8 cellular contexts compared by ENCODE assay signal in genomic region chr20:62652051-62652893, GRCh38. TPM values are rescaled to one million over a fixed set of nuclear protein-coding genes. Genes with fewer than 3 reads are reported as not detected.
A peak's percentile ranks its signal among the peaks of the same experiment; 100 is the strongest.
DNase-seq lines count a peak whose midpoint lies in the region; ATAC-seq, FAIRE-seq and TF ChIP-seq lines count a peak whose summit lies in the region.

No MANE protein-coding gene starts in this region.

- CTCF ChIA-PET in activated CD4-positive, alpha-beta T cell treated with anti-CD3 and anti-CD28 coated beads for 36 hours (lab: Charles Lee) = interaction anchor here (0.6 to 2.0 kb wide), 6 partner anchors 9 to 691 kb away, joined by 3 to 11 read pairs (median 3); no protein-coding TSS in a partner anchor
- CTCF ChIA-PET in HepG2 (lab: Yijun Ruan, JAX; ENCODE audit: low intra/inter-chr PET ratio, low total read pairs) = no interaction called here

- FAIRE-seq in HTR-8/SVneo (lab: Jason Lieb, UNC) = peak; percentile 99
- peak; percentile 97 for FAIRE-seq in HepG2 (lab: Jason Lieb, UNC)

- peaks cover 33% of the 10 kb centered on the region for H3K4me1 ChIP-seq in HepG2 (ENCODE audit: insufficient read depth, low read length)

- H3K36me3 Mint-ChIP-seq in activated CD4-positive, alpha-beta T cell treated with anti-CD3 and anti-CD28 coated beads for 36 hours (ENCODE audit: low read depth) = peaks cover 15% of the 10 kb centered on the region

- H3K36me3 ChIP-seq in HepG2 (replicated peaks in 1 of 2; ENCODE audit: control insufficient read depth in 1 of 2, insufficient read depth in 2 of 2, low read length in 2 of 2) = peaks cover 6 to 52% of the 10 kb centered on the region in 2 experiments; a peak in 4 of 5 replicates

- H3K27ac ChIP-seq in coronary artery (peak overlapping the region; percentile 80 to 89), HepG2 (ENCODE audit: extremely low read length, insufficient read depth, low read length) (peak overlapping the region; percentile 78)

- H3K27me3 Mint-ChIP-seq in activated CD4-positive, alpha-beta T cell treated with anti-CD3 and anti-CD28 coated beads for 36 hours = no peaks in the 10 kb centered on the region

- H3K9ac ChIP-seq in HepG2 (ENCODE audit: insufficient read depth, low read depth, low read length) = peak overlapping the region; percentile 74

- 33% methylated on average over 40 of the region's 43 CpGs for WGBS in HepG2 (ENCODE audit: low lambda C conversion rate)

- TSS peak; percentile 39 for BruUV-seq in HepG2 (replicated peaks; lab: Mats Ljungman, UMichigan)

- no peaks in the 10 kb centered on the region for H3K27me3 ChIP-seq in HepG2 (ENCODE audit: control insufficient read depth in 1 of 2, insufficient read depth in 2 of 2, low read length in 2 of 2)

- H4K20me1 ChIP-seq in HepG2 (ENCODE audit: insufficient read depth, low read length) = no peaks in the 10 kb centered on the region

- ATAC-seq in GM21390 (IDR thresholded peaks at IDR 0.05; ENCODE audit: unreplicated experiment) (peak; percentile 41), HepG2 (peak; percentile 70)
- peak; percentile 81 for ATAC-seq in activated CD4-positive, alpha-beta T cell treated with anti-CD3 and anti-CD28 coated beads for 36 hours

- H3K4me3 ChIP-seq in coronary artery = peak overlapping the region; percentile 54
- H3K4me3 ChIP-seq in HepG2 (replicated peaks in 1 of 3; ENCODE audit: insufficient read depth in 1 of 3, low read depth in 2 of 3, low read length in 3 of 3) = peak overlapping the region; percentile 2 to 44 (median 17); a peak in 5 of 6 replicates

- no peaks in the 10 kb centered on the region for H3K9me3 Mint-ChIP-seq in activated CD4-positive, alpha-beta T cell treated with anti-CD3 and anti-CD28 coated beads for 36 hours (ENCODE audit: low read depth)

- H3K27ac Mint-ChIP-seq in activated CD4-positive, alpha-beta T cell treated with anti-CD3 and anti-CD28 coated beads for 36 hours = peak overlapping the region; percentile 61

- peaks cover 60% of the 10 kb centered on the region for H3K79me2 ChIP-seq in HepG2 (ENCODE audit: insufficient read depth, low read length)

- DNase-seq in Caki2 (ENCODE audit: low read depth) (peak; percentile 99), HTR-8/SVneo (ENCODE audit: insufficient read length, low spot score) (peak; percentile 95), coronary artery (ENCODE audit: low spot score) (peak; percentile 96), HepG2 (ENCODE audit: low spot score) (peak; percentile 90), NCI-H1092 (lab: John Stamatoyannopoulos, UW) (no peak)
- DNase-seq in activated CD4-positive, alpha-beta T cell treated with anti-CD3 and anti-CD28 coated beads for 36 hours = peak; percentile 82
- DNase-seq in stimulated activated CD4-positive, alpha-beta T cell treated with anti-CD3 and anti-CD28 coated beads, Interleukin-2, amount 100 ng/mL, for 4 hours (ENCODE audit: low read depth) = peak; percentile 59

- H3K4me2 ChIP-seq in HepG2 (ENCODE audit: low read depth, low read length) = peak overlapping the region; percentile 68

- H2AFZ ChIP-seq in HepG2 (ENCODE audit: low read length) = no peak overlapping the region

- peak in 1 of 2 experiments; percentile 56; a peak in 2 of 4 replicates for TF ChIP-seq POLR2A in HepG2 (IDR thresholded peaks at IDR 0.05; ENCODE audit: insufficient read depth in 1 of 2, low read depth in 2 of 2, low read length in 2 of 2)

- peak overlapping the region; percentile 65 for H3K4me3 Mint-ChIP-seq in activated CD4-positive, alpha-beta T cell treated with anti-CD3 and anti-CD28 coated beads for 36 hours

- TF ChIP-seq RAD21 in HepG2 (CRISPR knock-in tag; IDR thresholded peaks at IDR 0.05) = no peak

- peak; percentile 14 to 84; a peak in 2 of 4 replicates for TF ChIP-seq EP300 in HepG2 (IDR thresholded peaks at IDR 0.05; ENCODE audit: low read depth in 2 of 2, low read length in 2 of 2)
- peak; percentile 84 for TF ChIP-seq EP300 in HepG2 (CRISPR knock-in tag; IDR thresholded peaks at IDR 0.05; ENCODE audit: borderline replicate concordance)

- peaks cover 35% of the 10 kb centered on the region for H3K4me1 Mint-ChIP-seq in activated CD4-positive, alpha-beta T cell treated with anti-CD3 and anti-CD28 coated beads for 36 hours

- intact Hi-C loops in activated CD4-positive, alpha-beta T cell treated with anti-CD3 and anti-CD28 coated beads for 36 hours (cut with DNase I, micrococcal nuclease) = no loop called here
- intact Hi-C loops in HepG2 (cut with micrococcal nuclease; ENCODE audit: unreplicated experiment) = loop anchor here (1.0 kb wide), 1 partner anchor 15 kb away; no protein-coding TSS in a partner anchor

- POLR2A ChIA-PET in activated CD4-positive, alpha-beta T cell treated with anti-CD3 and anti-CD28 coated beads for 36 hours (lab: Charles Lee) = interaction anchor here (1.0 to 1.7 kb wide), 2 partner anchors 10 to 14 kb away, joined by 3 to 6 read pairs; partner anchors contain the start of gene SLCO4A1
- POLR2A ChIA-PET in HepG2 (lab: Yijun Ruan, JAX) = interaction anchor here (0.8 to 3.7 kb wide), 7 partner anchors 10 to 284 kb away, joined by 4 to 36 read pairs (median 5); partner anchors contain the start of genes OGFR and SLCO4A1

- in situ Hi-C loops in Caki2 (cut with HindIII; ENCODE audit: low pct_unique_long_range_greater_than_20kb, low sequenced_read_pairs) = no loop called here
- in situ Hi-C loops in HepG2 (cut with HindIII; ENCODE audit: extremely low pct_ligation_motif_present, low pct_unique_long_range_greater_than_20kb) = no loop called here

- TF ChIP-seq CTCF in coronary artery (IDR thresholded peaks at IDR 0.05) (no peak), HepG2 (CRISPR knock-in tag; IDR thresholded peaks at IDR 0.05) (no peak; the same call in 1 of the 2 replicates)

- H3K9me3 ChIP-seq in HepG2 (ENCODE audit: low read length) = no peaks in the 10 kb centered on the region

TF ChIP-seq in HepG2, 621 proteins besides CTCF, POLR2A, EP300 and RAD21 (continues in another document):
- 0 out of 2 replicates have a peak, but pooled peaks have one; percentile 52 for TF ChIP-seq PCBP1 (IDR thresholded peaks at IDR 0.05; ENCODE audit: borderline replicate concordance, low read depth, low read length)

RNA-seq across cellular contexts. Expression of gene SLCO4A1, which starts 10.0 kb away (rescaled TPM):
- total RNA-seq in Caki2 (2014; rRNA removed; shearing (Covaris generic); ENCODE audit: low replicate concordance) = 65.5 and 77.6 TPM in 2 replicates
- 10 to 100 TPM; 40.5 to 43.4 TPM for total RNA-seq in activated CD4-positive, alpha-beta T cell treated with anti-CD3 and anti-CD28 coated beads for 36 hours
- 23.8 and 55.5 TPM in 2 replicates for total RNA-seq in HepG2 (2016; rRNA removed; fragmentation: Illumina TruSeq; extraction: Trizol)
- total RNA-seq in HepG2 (2016; cell fraction: cytosol; rRNA removed; fragmentation: Illumina TruSeq; extraction: Trizol; ENCODE audit: low read depth) = 21.3 and 22.4 TPM in 2 replicates
- total RNA-seq in HepG2 (2016; cell fraction: insoluble cytoplasmic fraction; rRNA removed; fragmentation: Illumina TruSeq; extraction: Trizol) = 20.7 and 58.6 TPM in 2 replicates
- total RNA-seq in HepG2 (2016; cell fraction: membrane; rRNA removed; fragmentation: Illumina TruSeq; extraction: Trizol) = 31.3 and 32.0 TPM in 2 replicates
- 55.7 and 65.4 TPM in 2 replicates for total RNA-seq in HepG2 (2016; cell fraction: nucleus; rRNA removed; fragmentation: Illumina TruSeq; extraction: Trizol)
- 91.3 and 112 TPM in 2 replicates for polyA plus RNA-seq in HepG2 (2011; rRNA removed)
- polyA plus RNA-seq in HepG2 (2011; cell fraction: cytosol; rRNA removed) = 53.2 and 96.9 TPM in 2 replicates
- 133 and 239 TPM in 2 replicates for polyA plus RNA-seq in HepG2 (2011; cell fraction: nucleus; rRNA removed)
- polyA plus RNA-seq in HepG2 (2012) = 48.1 and 97.6 TPM in 2 replicates
- 14.3 and 17.6 TPM in 2 replicates for polyA plus RNA-seq in HepG2 (2016; cell fraction: cytosol; fragmentation: Illumina TruSeq; extraction: Trizol; ENCODE audit: low read depth)
- 25.9 and 26.2 TPM in 2 replicates for polyA plus RNA-seq in HepG2 (2016; cell fraction: insoluble cytoplasmic fraction; fragmentation: Illumina TruSeq; extraction: Trizol; ENCODE audit: low read depth)
- 21.9 and 22.4 TPM in 2 replicates for polyA plus RNA-seq in HepG2 (2016; cell fraction: membrane; fragmentation: Illumina TruSeq; extraction: Trizol; ENCODE audit: low read depth)
- polyA plus RNA-seq in HepG2 (2016; cell fraction: nucleus; fragmentation: Illumina TruSeq; extraction: Trizol; ENCODE audit: insufficient read depth, low read depth) = 114 and 125 TPM in 2 replicates
- polyA minus RNA-seq in HepG2 (2011; rRNA and poly(A)+ RNA removed; ENCODE audit: low replicate concordance) = 44.0 and 104 TPM in 2 replicates
- 27.7 and 39.2 TPM in 2 replicates for polyA minus RNA-seq in HepG2 (2011; cell fraction: cytosol; rRNA and poly(A)+ RNA removed)
- polyA minus RNA-seq in HepG2 (2011; cell fraction: nucleus; rRNA and poly(A)+ RNA removed) = 31.2 and 42.4 TPM in 2 replicates

RNA-seq across cellular contexts. Expression of gene NTSR1, which starts 56.4 kb away (rescaled TPM):
- not detected in 2 replicates for total RNA-seq in Caki2 (2014; rRNA removed; shearing (Covaris generic); ENCODE audit: low replicate concordance)
- total RNA-seq in activated CD4-positive, alpha-beta T cell treated with anti-CD3 and anti-CD28 coated beads for 36 hours = under 1 TPM; 0.07 to 0.14 TPM
- total RNA-seq in HepG2 (2016; rRNA removed; fragmentation: Illumina TruSeq; extraction: Trizol) = 0.09 TPM in 1 of 2 replicates, not detected in the other
- not detected in 2 replicates for total RNA-seq in HepG2 (2016; cell fraction: cytosol; rRNA removed; fragmentation: Illumina TruSeq; extraction: Trizol; ENCODE audit: low read depth)
- 0.04 TPM in 1 of 2 replicates, not detected in the other for total RNA-seq in HepG2 (2016; cell fraction: insoluble cytoplasmic fraction; rRNA removed; fragmentation: Illumina TruSeq; extraction: Trizol)
- total RNA-seq in HepG2 (2016; cell fraction: membrane; rRNA removed; fragmentation: Illumina TruSeq; extraction: Trizol) = 0.09 TPM in 1 of 2 replicates, not detected in the other
- total RNA-seq in HepG2 (2016; cell fraction: nucleus; rRNA removed; fragmentation: Illumina TruSeq; extraction: Trizol) = 0.12 TPM in 1 of 2 replicates, not detected in the other
- polyA plus RNA-seq in HepG2 (2011; rRNA removed) = 0.12 and 0.17 TPM in 2 replicates
- 0.09 and 0.12 TPM in 2 replicates for polyA plus RNA-seq in HepG2 (2011; cell fraction: cytosol; rRNA removed)
- 0.38 and 0.51 TPM in 2 replicates for polyA plus RNA-seq in HepG2 (2011; cell fraction: nucleus; rRNA removed)
- 0.09 and 0.19 TPM in 2 replicates for polyA plus RNA-seq in HepG2 (2012)
- not detected in 2 replicates for polyA plus RNA-seq in HepG2 (2016; cell fraction: cytosol; fragmentation: Illumina TruSeq; extraction: Trizol; ENCODE audit: low read depth)
- polyA plus RNA-seq in HepG2 (2016; cell fraction: insoluble cytoplasmic fraction; fragmentation: Illumina TruSeq; extraction: Trizol; ENCODE audit: low read depth) = 0.08 TPM in 1 of 2 replicates, not detected in the other
- 0.05 TPM in 1 of 2 replicates, not detected in the other for polyA plus RNA-seq in HepG2 (2016; cell fraction: membrane; fragmentation: Illumina TruSeq; extraction: Trizol; ENCODE audit: low read depth)
- 0.35 and 0.41 TPM in 2 replicates for polyA plus RNA-seq in HepG2 (2016; cell fraction: nucleus; fragmentation: Illumina TruSeq; extraction: Trizol; ENCODE audit: insufficient read depth, low read depth)
- polyA minus RNA-seq in HepG2 (2011; rRNA and poly(A)+ RNA removed; ENCODE audit: low replicate concordance) = 0.24 TPM in 1 of 2 replicates, not detected in the other
- not detected in 2 replicates for polyA minus RNA-seq in HepG2 (2011; cell fraction: cytosol; rRNA and poly(A)+ RNA removed)
- polyA minus RNA-seq in HepG2 (2011; cell fraction: nucleus; rRNA and poly(A)+ RNA removed) = 0.12 and 0.13 TPM in 2 replicates
